Comparison of ENCODE assay signal across 9 cellular contexts in genomic region chr20:10848810-10849370, GRCh38.
DNase-seq lines count a peak whose midpoint lies in the region; ATAC-seq and TF ChIP-seq lines count a peak whose summit lies in the region.
"Had no signal": no experiment of that assay in that cellular context is flagged by ENCODE, and none has a peak within 500 bp of the region (broad histone marks: within the 10 kb centered on the region; RNA-seq: fewer than 3 reads in every experiment).

No MANE protein-coding gene starts in this region.

- H3K9me3 Mint-ChIP-seq in activated T-cell treated with anti-CD3 and anti-CD28 coated beads, Interleukin-2, amount 50 U/mL, for 72 hours = peaks cover 3 to 4% of the 10 kb centered on the region in 2 donors
- H3K9me3 Mint-ChIP-seq in stimulated activated naive CD8-positive, alpha-beta T cell treated with anti-CD3 and anti-CD28 coated beads, Interleukin-15, amount 100 ng/mL, for 72 hours = peaks cover 7 to 9% of the 10 kb centered on the region in 2 donors

- ATAC-seq in GM19395 (IDR thresholded peaks at IDR 0.05; ENCODE audit: unreplicated experiment) = peak; percentile 70
- no peak for ATAC-seq in activated T-cell treated with anti-CD3 and anti-CD28 coated beads, Interleukin-2, amount 50 U/mL, for 72 hours (replicated peaks in 1 of 2)
- ATAC-seq in stimulated activated naive CD8-positive, alpha-beta T cell treated with anti-CD3 and anti-CD28 coated beads, Interleukin-15, amount 100 ng/mL, for 72 hours = no peak

- no peaks in the 10 kb centered on the region for H3K4me1 ChIP-seq in Peyer's patch

- no peak overlapping the region for H3K27ac Mint-ChIP-seq in activated T-cell treated with anti-CD3 and anti-CD28 coated beads, Interleukin-2, amount 50 U/mL, for 72 hours
- no peak overlapping the region for H3K27ac Mint-ChIP-seq in stimulated activated naive CD8-positive, alpha-beta T cell treated with anti-CD3 and anti-CD28 coated beads, Interleukin-15, amount 100 ng/mL, for 72 hours

- H3K27me3 Mint-ChIP-seq in activated T-cell treated with anti-CD3 and anti-CD28 coated beads, Interleukin-2, amount 50 U/mL, for 72 hours (ENCODE audit: low read depth) = no peaks in the 10 kb centered on the region
- H3K27me3 Mint-ChIP-seq in stimulated activated naive CD8-positive, alpha-beta T cell treated with anti-CD3 and anti-CD28 coated beads, Interleukin-15, amount 100 ng/mL, for 72 hours = no peaks in the 10 kb centered on the region

- H3K4me3 ChIP-seq in Peyer's patch = no peak overlapping the region

- no peaks in the 10 kb centered on the region for H3K36me3 Mint-ChIP-seq in activated T-cell treated with anti-CD3 and anti-CD28 coated beads, Interleukin-2, amount 50 U/mL, for 72 hours (ENCODE audit: insufficient read depth in 2 of 2)

- no peaks in the 10 kb centered on the region for H3K36me3 ChIP-seq in Peyer's patch

- TF ChIP-seq POLR2A in Peyer's patch (IDR thresholded peaks at IDR 0.05) = no peak

- peak overlapping the region in 2 of 4 donors; percentile 49 to 66 for H3K27ac ChIP-seq in Peyer's patch

- no peaks in the 10 kb centered on the region for H3K4me1 Mint-ChIP-seq in activated T-cell treated with anti-CD3 and anti-CD28 coated beads, Interleukin-2, amount 50 U/mL, for 72 hours (ENCODE audit: low read depth)
- H3K4me1 Mint-ChIP-seq in stimulated activated naive CD8-positive, alpha-beta T cell treated with anti-CD3 and anti-CD28 coated beads, Interleukin-15, amount 100 ng/mL, for 72 hours = no peaks in the 10 kb centered on the region

- no peak for TF ChIP-seq CTCF in Peyer's patch (IDR thresholded peaks at IDR 0.05)
- no peak for TF ChIP-seq CTCF in GM20000 (IDR thresholded peaks at IDR 0.05; ENCODE audit: extremely low read depth, missing control alignments)

- no peaks in the 10 kb centered on the region for H3K27me3 ChIP-seq in Peyer's patch

- no peak overlapping the region for H3K4me3 Mint-ChIP-seq in activated T-cell treated with anti-CD3 and anti-CD28 coated beads, Interleukin-2, amount 50 U/mL, for 72 hours
- no peak overlapping the region for H3K4me3 Mint-ChIP-seq in stimulated activated naive CD8-positive, alpha-beta T cell treated with anti-CD3 and anti-CD28 coated beads, Interleukin-15, amount 100 ng/mL, for 72 hours

- no peaks in the 10 kb centered on the region for H3K9me3 ChIP-seq in Peyer's patch

- DNase-seq in Peyer's patch (peak in 2 of 3 donors; percentile 50 to 55), foreskin melanocyte (peak; percentile 88), smooth muscle cell of the brain vasculature (ENCODE audit: low read depth, low spot score) (peak; percentile 49), NCI-H1694 treated with DMSO at 0.1 percent for 48 hours (lab: John Stamatoyannopoulos, UW) (no peak), GM20000 (ENCODE audit: low spot score) (no peak)
- DNase-seq in activated T-cell treated with anti-CD3 and anti-CD28 coated beads, Interleukin-2, amount 50 U/mL, for 72 hours = no peak
- DNase-seq in stimulated activated naive CD8-positive, alpha-beta T cell treated with anti-CD3 and anti-CD28 coated beads, Interleukin-15, amount 100 ng/mL, for 72 hours = no peak
- DNase-seq: cerebellar nuclear complex had no signal

Comparison
In these comparisons a context has a peak if more than half of its experiments do, and no peak if none do; other contexts are left out.
1. DNase-seq: peak in Peyer's patch (2 of 3), foreskin melanocyte (single experiment) and smooth muscle cell of the brain vasculature (single experiment); none in NCI-H1694 treated with DMSO at 0.1 percent for 48 hours (single experiment), activated T-cell treated with anti-CD3 and anti-CD28 coated beads, Interleukin-2, amount 50 U/mL, for 72 hours (0 of 2), GM20000 (single experiment) and stimulated activated naive CD8-positive, alpha-beta T cell treated with anti-CD3 and anti-CD28 coated beads, Interleukin-15, amount 100 ng/mL, for 72 hours (0 of 2).